31 cellular contexts compared by ENCODE assay signal in the genomic region with DNA sequence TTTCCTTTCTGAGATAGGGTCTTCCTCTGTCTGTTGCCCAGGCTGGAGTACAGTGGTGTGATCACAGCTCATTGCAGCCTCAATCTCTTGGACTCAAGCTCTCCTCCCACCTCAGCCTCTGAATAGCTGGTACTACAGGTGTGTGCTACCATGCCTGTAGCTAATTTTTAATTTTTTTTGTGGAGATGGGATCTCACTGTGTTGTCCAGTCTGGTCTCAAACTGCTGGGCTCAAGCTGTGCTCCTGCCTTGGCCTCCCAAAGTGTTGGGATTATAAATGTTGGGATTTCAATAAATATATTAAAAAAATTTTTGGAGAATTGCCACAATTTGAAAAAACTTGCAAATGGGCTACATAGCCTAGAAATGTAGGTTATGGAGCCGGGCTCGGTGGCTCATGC.
"Had no signal": no experiment of that assay in that cellular context is flagged by ENCODE, and none has a peak within 500 bp of the region (broad histone marks: within the 10 kb centered on the region; RNA-seq: fewer than 3 reads in every experiment).

No MANE protein-coding gene starts in this region.

- H3K27ac ChIP-seq: neutrophil, parathyroid adenoma, psoas muscle, skin epidermis, spleen, suprapubic skin, testis, tibial artery, transverse colon, upper lobe of left lung, vagina had no signal

- H3K4me1 ChIP-seq: parathyroid adenoma, suprapubic skin, testis had no signal

- H3K4me1 Mint-ChIP-seq: nephron progenitor cell had no signal

- H3K4me3 ChIP-seq: psoas muscle, skin epidermis, smooth muscle cell, spleen, suprapubic skin, testis, tibial artery, transverse colon, upper lobe of left lung, vagina had no signal

- H3K27ac Mint-ChIP-seq: natural killer cell treated with Interleukin-12 subunit alpha and Interleukin-12 subunit beta and Interleukin-15 and Interleukin-18, amount 100 ng/mL, for 72 hours; nephron progenitor cell; progenitor cell of endocrine pancreas; stimulated activated memory B cell treated with anti-CD40 and anti-IgM and Interleukin-4, amounts not matched to agents 10 μg/mL and 1 μg/mL and 100 μg/mL, for 72 hours; stimulated activated naive CD8-positive, alpha-beta T cell treated with anti-CD3 and anti-CD28 coated beads, Interleukin-15, amount 100 ng/mL, for 72 hours had no signal

- H3K9me3 Mint-ChIP-seq: naive thymus-derived CD8-positive, alpha-beta T cell; natural killer cell treated with Interleukin-12 subunit alpha and Interleukin-12 subunit beta and Interleukin-15 and Interleukin-18, amount 100 ng/mL, for 72 hours; neural crest cell; stimulated activated memory B cell treated with anti-CD40 and anti-IgM and Interleukin-4, amounts not matched to agents 10 μg/mL and 1 μg/mL and 100 μg/mL, for 72 hours; stimulated activated naive CD8-positive, alpha-beta T cell treated with anti-CD3 and anti-CD28 coated beads, Interleukin-15, amount 100 ng/mL, for 72 hours had no signal

- ATAC-seq: naive thymus-derived CD8-positive, alpha-beta T cell; natural killer cell treated with Interleukin-12 subunit alpha and Interleukin-12 subunit beta and Interleukin-15 and Interleukin-18, amount 100 ng/mL, for 72 hours; psoas muscle; right cardiac atrium; sciatic nerve; stimulated activated memory B cell treated with anti-CD40 and anti-IgM and Interleukin-4, amounts not matched to agents 10 μg/mL and 1 μg/mL and 100 μg/mL, for 72 hours; stimulated activated naive CD8-positive, alpha-beta T cell treated with anti-CD3 and anti-CD28 coated beads, Interleukin-15, amount 100 ng/mL, for 72 hours; stimulated activated naive CD8-positive, alpha-beta T cell treated with anti-CD3 and anti-CD28 coated beads, Interleukin-15, Interleukin-2, amounts not matched to agents 100 U/mL and 50 U/mL, for 24 hours had no signal

- H3K27me3 Mint-ChIP-seq: naive thymus-derived CD8-positive, alpha-beta T cell; natural killer cell treated with Interleukin-12 subunit alpha and Interleukin-12 subunit beta and Interleukin-15 and Interleukin-18, amount 100 ng/mL, for 72 hours; progenitor cell of endocrine pancreas; stimulated activated memory B cell treated with anti-CD40 and anti-IgM and Interleukin-4, amounts not matched to agents 10 μg/mL and 1 μg/mL and 100 μg/mL, for 72 hours; stimulated activated naive CD8-positive, alpha-beta T cell treated with anti-CD3 and anti-CD28 coated beads, Interleukin-15, amount 100 ng/mL, for 72 hours had no signal

- H3K36me3 Mint-ChIP-seq: naive thymus-derived CD8-positive, alpha-beta T cell; natural killer cell treated with Interleukin-12 subunit alpha and Interleukin-12 subunit beta and Interleukin-15 and Interleukin-18, amount 100 ng/mL, for 72 hours; stimulated activated memory B cell treated with anti-CD40 and anti-IgM and Interleukin-4, amounts not matched to agents 10 μg/mL and 1 μg/mL and 100 μg/mL, for 72 hours had no signal

- FAIRE-seq: urothelium cell line had no signal

- H3K4me3 Mint-ChIP-seq: naive thymus-derived CD8-positive, alpha-beta T cell; natural killer cell treated with Interleukin-12 subunit alpha and Interleukin-12 subunit beta and Interleukin-15 and Interleukin-18, amount 100 ng/mL, for 72 hours; nephron progenitor cell; neural crest cell; stimulated activated memory B cell treated with anti-CD40 and anti-IgM and Interleukin-4, amounts not matched to agents 10 μg/mL and 1 μg/mL and 100 μg/mL, for 72 hours; stimulated activated naive CD8-positive, alpha-beta T cell treated with anti-CD3 and anti-CD28 coated beads, Interleukin-15, amount 100 ng/mL, for 72 hours had no signal

- DNase-seq: naive thymus-derived CD8-positive, alpha-beta T cell; nephron progenitor cell; nucleus accumbens; psoas muscle; right cardiac atrium; spleen; stimulated activated CD4-positive, alpha-beta T cell treated with anti-CD3 and anti-CD28 coated beads, Interleukin-12 subunit alpha, Interleukin-12 subunit beta, amount 100 ng/mL, for 4 hours; stimulated activated CD4-positive, alpha-beta T cell treated with anti-CD3 and anti-CD28 coated beads, Interleukin-1b, Interleukin-23, amount 100 ng/mL, for 48 hours; stimulated activated CD4-positive, alpha-beta T cell treated with anti-CD3 and anti-CD28 coated beads, Interleukin-4, amount 100 ng/mL, for 1 hour; stimulated activated CD4-positive, alpha-beta T cell treated with anti-CD3 and anti-CD28 coated beads, Interleukin-4, amount 100 ng/mL, for 4 hours; stimulated activated CD8-positive, alpha-beta memory T cell treated with anti-CD3 and anti-CD28 coated beads, Interleukin-4, amount 100 ng/mL, for 48 hours; stimulated activated naive CD4-positive, alpha-beta T cell; stimulated activated naive CD8-positive, alpha-beta T cell treated with anti-CD3 and anti-CD28 coated beads, Interleukin-15, amount 100 ng/mL, for 72 hours; stimulated activated naive CD8-positive, alpha-beta T cell treated with anti-CD3 and anti-CD28 coated beads, Interleukin-15, Interleukin-2, amounts not matched to agents 100 U/mL and 50 U/mL, for 24 hours; substantia nigra; testis; tibial artery; transverse colon; upper lobe of left lung had no signal

- H3K36me3 ChIP-seq: neutrophil, spleen, suprapubic skin, tibial artery, transverse colon, upper lobe of left lung, vagina had no signal

- H3K27me3 ChIP-seq: neutrophil, spleen, suprapubic skin, testis, tibial artery, transverse colon, upper lobe of left lung, vagina had no signal

- H3K9me3 ChIP-seq: neutrophil, psoas muscle, spleen, suprapubic skin, testis, tibial artery, transverse colon, upper lobe of left lung, vagina had no signal
